Comparison of ENCODE assay signal across 8 cellular contexts in the genomic region with DNA sequence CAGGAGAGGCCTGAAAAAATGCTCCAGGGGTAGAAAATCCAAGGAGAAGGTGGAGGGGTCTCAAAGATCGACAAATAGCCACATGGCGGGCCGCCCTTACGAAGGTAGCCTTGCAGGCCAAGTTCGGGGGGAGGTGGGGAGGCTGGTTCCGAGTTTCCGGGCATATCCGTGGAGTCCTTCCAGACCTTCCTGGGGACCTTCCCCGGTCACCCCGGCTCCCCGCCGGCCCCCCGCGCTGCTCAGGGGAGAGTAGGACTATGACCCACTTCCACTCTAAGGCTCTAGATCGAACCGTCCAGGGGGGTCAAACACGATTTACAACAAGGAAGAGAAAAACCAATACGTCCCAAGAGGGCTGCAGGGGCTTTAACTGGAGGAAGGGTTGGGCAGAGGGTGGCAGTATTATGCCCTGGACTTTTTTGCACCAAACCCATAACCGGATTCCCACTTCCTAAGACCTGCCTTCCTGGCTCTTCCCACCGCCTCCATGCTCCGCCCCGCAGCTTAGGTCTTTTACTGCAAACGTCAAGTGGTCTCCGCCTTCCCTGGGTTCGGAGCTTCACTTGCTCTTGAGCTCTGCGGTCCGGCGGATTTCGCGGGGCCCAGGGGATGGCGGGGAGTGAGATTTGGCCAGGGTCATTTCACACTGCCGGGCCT. TPM values are rescaled to one million over a fixed set of nuclear protein-coding genes. Genes with fewer than 3 reads are reported as not detected.
DNase-seq lines count a peak whose midpoint lies in the region; ATAC-seq, FAIRE-seq and TF ChIP-seq lines count a peak whose summit lies in the region.

No MANE protein-coding gene starts in this region.

- H3K27ac Mint-ChIP-seq in activated naive CD8-positive, alpha-beta T cell treated with anti-CD3 and anti-CD28 coated beads, Interleukin-2, amount 10 ng/mL, durations not matched to agents 7 days and 5 days: no peak overlapping the region
- H3K27ac Mint-ChIP-seq in progenitor cell of endocrine pancreas: peak overlapping the region; percentile 93

- no peaks in the 10 kb centered on the region for H3K36me3 Mint-ChIP-seq in activated naive CD8-positive, alpha-beta T cell treated with anti-CD3 and anti-CD28 coated beads, Interleukin-2, amount 10 ng/mL, durations not matched to agents 7 days and 5 days
- H3K36me3 Mint-ChIP-seq in progenitor cell of endocrine pancreas (ENCODE audit: insufficient read depth): peaks cover 5% of the 10 kb centered on the region

- peaks cover 1% of the 10 kb centered on the region for H3K4me1 Mint-ChIP-seq in activated naive CD8-positive, alpha-beta T cell treated with anti-CD3 and anti-CD28 coated beads, Interleukin-2, amount 10 ng/mL, durations not matched to agents 7 days and 5 days
- H3K4me1 Mint-ChIP-seq in progenitor cell of endocrine pancreas (ENCODE audit: low read depth): peaks cover 36% of the 10 kb centered on the region

- CTCF ChIA-PET in A549 (lab: Yijun Ruan, JAX): interaction anchor here (0.6 kb wide), 2 partner anchors 1153 to 1959 kb away, joined by 3 read pairs; no protein-coding TSS in a partner anchor

- no peak for FAIRE-seq in A549 (lab: Jason Lieb, UNC)

- no peaks in the 10 kb centered on the region for H3K9me3 ChIP-seq in A549

- no peak for TF ChIP-seq EP300 in A549 (IDR thresholded peaks at IDR 0.05)

- peak overlapping the region in 1 of 2 experiments; percentile 46; a peak in 2 of 6 replicates for H3K27ac ChIP-seq in A549

- peaks cover 55% of the 10 kb centered on the region for H3K27me3 Mint-ChIP-seq in activated naive CD8-positive, alpha-beta T cell treated with anti-CD3 and anti-CD28 coated beads, Interleukin-2, amount 10 ng/mL, durations not matched to agents 7 days and 5 days
- peaks cover 3% of the 10 kb centered on the region for H3K27me3 Mint-ChIP-seq in progenitor cell of endocrine pancreas

- H3K9me3 Mint-ChIP-seq in activated naive CD8-positive, alpha-beta T cell treated with anti-CD3 and anti-CD28 coated beads, Interleukin-2, amount 10 ng/mL, durations not matched to agents 7 days and 5 days: no peaks in the 10 kb centered on the region
- peaks cover 7% of the 10 kb centered on the region for H3K9me3 Mint-ChIP-seq in progenitor cell of endocrine pancreas (ENCODE audit: low read depth)

- DNase-seq in A549 (ENCODE audit: low read depth in 1 of 2, low spot score in 1 of 2): peak; percentile 51 to 73
- peak; percentile 45 for DNase-seq in GM13977 (ENCODE audit: low spot score)
- peak; percentile 73 for DNase-seq in NCI-H1105 treated with DMSO at 0.1 percent for 48 hours (lab: John Stamatoyannopoulos, UW)
- peak; percentile 27 for DNase-seq in activated naive CD8-positive, alpha-beta T cell treated with anti-CD3 and anti-CD28 coated beads, Interleukin-2, amount 10 ng/mL, durations not matched to agents 7 days and 5 days
- peak; percentile 55 for DNase-seq in left cardiac atrium
- no peak for DNase-seq in progenitor cell of endocrine pancreas (ENCODE audit: low spot score, unreplicated experiment)
- no peak for DNase-seq in NK-92 (lab: John Stamatoyannopoulos, UW; ENCODE audit: unreplicated experiment)

- H3K4me3 Mint-ChIP-seq in activated naive CD8-positive, alpha-beta T cell treated with anti-CD3 and anti-CD28 coated beads, Interleukin-2, amount 10 ng/mL, durations not matched to agents 7 days and 5 days: peak overlapping the region; percentile 51
- peak overlapping the region; percentile 87 for H3K4me3 Mint-ChIP-seq in progenitor cell of endocrine pancreas (ENCODE audit: low read depth)

- peak; percentile 82 to 84 for ATAC-seq in A549
- ATAC-seq in activated naive CD8-positive, alpha-beta T cell treated with anti-CD3 and anti-CD28 coated beads, Interleukin-2, amount 10 ng/mL, durations not matched to agents 7 days and 5 days (ENCODE audit: low read depth): no peak
- ATAC-seq in left cardiac atrium: peak; percentile 34 to 80
- ATAC-seq in HG02759 (IDR thresholded peaks at IDR 0.05; ENCODE audit: unreplicated experiment): no peak

- 15% methylated on average over 30 of the region's 32 CpGs for WGBS in A549 (ENCODE audit: missing lambda C conversion rate)

- POLR2A ChIA-PET in A549 (lab: Yijun Ruan, JAX): no interaction called here
- POLR2A ChIA-PET in activated naive CD8-positive, alpha-beta T cell treated with anti-CD3 and anti-CD28 coated beads, Interleukin-2, amount 10 ng/mL, durations not matched to agents 7 days and 5 days (lab: Charles Lee): no interaction called here

- peak overlapping the region; percentile 84 for H3K4me2 ChIP-seq in A549

- TF ChIP-seq POLR2A in A549 (IDR thresholded peaks at IDR 0.05; ENCODE audit: low read length): no peak

- no peak for TF ChIP-seq CTCF in A549 (IDR thresholded peaks at IDR 0.05)
- TF ChIP-seq CTCF in GM13977 (IDR thresholded peaks at IDR 0.05; ENCODE audit: extremely low read depth, insufficient read depth, missing control alignments): no peak
- TF ChIP-seq CTCF in progenitor cell of endocrine pancreas (IDR thresholded peaks at IDR 0.05; ENCODE audit: unreplicated experiment): no peak

- in situ Hi-C loops in GM13977 (cut with MboI; ENCODE audit: low pct_unique_long_range_greater_than_20kb, low sequenced_read_pairs, unreplicated experiment): no loop called here

- H3K4me1 ChIP-seq in A549: 0 out of 3 replicates have a peak, but pooled peaks cover 8% of the 10 kb centered on the region

- peak overlapping the region; percentile 55 for H3K4me3 ChIP-seq in A549

- intact Hi-C loops in left cardiac atrium (cut with DNase I): no loop called here

- no peak for TF ChIP-seq RAD21 in A549 (conservative IDR thresholded peaks at IDR 0.05 in 1 of 2, IDR thresholded peaks at IDR 0.05 in 1 of 2)

TF ChIP-seq in A549, 52 proteins besides CTCF, POLR2A, EP300 and RAD21:
- TF ChIP-seq HOXB13 (CRISPR knock-in tag; IDR thresholded peaks at IDR 0.05; ENCODE audit: low read depth): no peak
- no peak for TF ChIP-seq PHF8 (IDR thresholded peaks at IDR 0.05; ENCODE audit: borderline replicate concordance, low read depth)
- no peak for TF ChIP-seq KDM1A (IDR thresholded peaks at IDR 0.05; ENCODE audit: low read depth)
- TF ChIP-seq, protein P1, sequence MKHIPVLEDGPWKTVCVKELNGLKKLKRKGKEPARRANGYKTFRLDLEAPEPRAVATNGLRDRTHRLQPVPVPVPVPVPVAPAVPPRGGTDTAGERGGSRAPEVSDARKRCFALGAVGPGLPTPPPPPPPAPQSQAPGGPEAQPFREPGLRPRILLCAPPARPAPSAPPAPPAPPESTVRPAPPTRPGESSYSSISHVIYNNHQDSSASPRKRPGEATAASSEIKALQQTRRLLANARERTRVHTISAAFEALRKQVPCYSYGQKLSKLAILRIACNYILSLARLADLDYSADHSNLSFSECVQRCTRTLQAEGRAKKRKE (CRISPR knock-in tag; IDR thresholded peaks at IDR 0.05; ENCODE audit: low read depth): no peak
- no peak for TF ChIP-seq MAFK (IDR thresholded peaks at IDR 0.05; ENCODE audit: partially characterized antibody)
- TF ChIP-seq, protein P2, sequence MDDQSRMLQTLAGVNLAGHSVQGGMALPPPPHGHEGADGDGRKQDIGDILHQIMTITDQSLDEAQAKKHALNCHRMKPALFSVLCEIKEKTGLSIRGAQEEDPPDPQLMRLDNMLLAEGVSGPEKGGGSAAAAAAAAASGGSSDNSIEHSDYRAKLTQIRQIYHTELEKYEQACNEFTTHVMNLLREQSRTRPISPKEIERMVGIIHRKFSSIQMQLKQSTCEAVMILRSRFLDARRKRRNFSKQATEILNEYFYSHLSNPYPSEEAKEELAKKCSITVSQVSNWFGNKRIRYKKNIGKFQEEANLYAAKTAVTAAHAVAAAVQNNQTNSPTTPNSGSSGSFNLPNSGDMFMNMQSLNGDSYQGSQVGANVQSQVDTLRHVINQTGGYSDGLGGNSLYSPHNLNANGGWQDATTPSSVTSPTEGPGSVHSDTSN (IDR thresholded peaks at IDR 0.05): no peak
- no peak for TF ChIP-seq KDM5A (IDR thresholded peaks at IDR 0.05)
- no peak for TF ChIP-seq FOSL2 (IDR thresholded peaks at IDR 0.05)
- no peak for TF ChIP-seq FOSL2 (CRISPR knock-in tag; IDR thresholded peaks at IDR 0.05)
- no peak for TF ChIP-seq HOXB5 (CRISPR knock-in tag; IDR thresholded peaks at IDR 0.05)
- no peak for TF ChIP-seq JUNB (IDR thresholded peaks at IDR 0.05)
- no peak for TF ChIP-seq GATA3 (IDR thresholded peaks at IDR 0.05; ENCODE audit: borderline replicate concordance)
- TF ChIP-seq BHLHE40 (IDR thresholded peaks at IDR 0.05; ENCODE audit: low read depth, low read length): no peak
- no peak for TF ChIP-seq CEBPB (IDR thresholded peaks at IDR 0.05)

RNA-seq across cellular contexts. Expression of a gene that starts 0.8 kb away (rescaled TPM):
- 0.09 and 0.15 TPM in 2 replicates for polyA plus RNA-seq in A549 (2011; rRNA removed)
- 0.03 and 0.05 TPM in 2 replicates for polyA plus RNA-seq in A549 (2012; cell fraction: cytosol; rRNA removed)
- polyA plus RNA-seq in A549 (2012; cell fraction: nucleus; rRNA removed): 0.01 TPM in 2 replicates
- polyA plus RNA-seq in A549 (2017; fragmentation: RNase III; extraction: RNeasy Plus Mini Kit Qiagen cat#74134 plus additional on column Dnase treatment): 0.04 to 0.08 TPM (median 0.07 TPM) in 3 replicates
- 0.21 and 0.54 TPM in 2 replicates for polyA minus RNA-seq in A549 (2011; rRNA and poly(A)+ RNA removed)
- total RNA-seq in activated naive CD8-positive, alpha-beta T cell treated with anti-CD3 and anti-CD28 coated beads, Interleukin-2, amount 10 ng/mL, durations not matched to agents 7 days and 5 days: not detected
- under 1 TPM; 0.27 to 0.50 TPM for total RNA-seq in left cardiac atrium
- 30.1 and 30.5 TPM in 2 replicates for total RNA-seq in progenitor cell of endocrine pancreas

Comparison
In these comparisons a context has a peak if more than half of its experiments do, and no peak if none do; other contexts are left out.
1. ATAC-seq: peak in A549 (2 of 2) and left cardiac atrium (2 of 2); none in activated naive CD8-positive, alpha-beta T cell treated with anti-CD3 and anti-CD28 coated beads, Interleukin-2, amount 10 ng/mL, durations not matched to agents 7 days and 5 days (single experiment) and HG02759 (single experiment).
2. DNase-seq: peak in A549 (2 of 2), GM13977 (single experiment), NCI-H1105 treated with DMSO at 0.1 percent for 48 hours (single experiment), activated naive CD8-positive, alpha-beta T cell treated with anti-CD3 and anti-CD28 coated beads, Interleukin-2, amount 10 ng/mL, durations not matched to agents 7 days and 5 days (single experiment) and left cardiac atrium (single experiment); none in progenitor cell of endocrine pancreas (single experiment) and NK-92 (single experiment).
3. RNA of a gene that starts 0.8 kb away (total RNA-seq): 30.1 to 30.5 TPM in progenitor cell of endocrine pancreas; 0.27 to 0.50 TPM in left cardiac atrium and not detected in activated naive CD8-positive, alpha-beta T cell treated with anti-CD3 and anti-CD28 coated beads, Interleukin-2, amount 10 ng/mL, durations not matched to agents 7 days and 5 days; every median in the first group is over 10 times any median in the second.